In genomic region chr5:175534070-175534932, GRCh38 we compare ENCODE assay signal across 8 cellular contexts. TPM values are rescaled to one million over a fixed set of nuclear protein-coding genes. Genes with fewer than 3 reads are reported as not detected.
DNase-seq lines count a peak whose midpoint lies in the region; ATAC-seq and TF ChIP-seq lines count a peak whose summit lies in the region.

No MANE protein-coding gene starts in this region.

- H3K27ac ChIP-seq in colonic mucosa (no peak overlapping the region), liver (ENCODE audit: low read depth in 1 of 2, low read length in 2 of 2) (no peak overlapping the region)

- ATAC-seq in GM19351 (IDR thresholded peaks at IDR 0.05; ENCODE audit: unreplicated experiment) (peak; percentile 94), HG03442 (IDR thresholded peaks at IDR 0.05; ENCODE audit: unreplicated experiment) (peak; percentile 92)

- H3K4me1 ChIP-seq in colonic mucosa (no peaks in the 10 kb centered on the region), liver (ENCODE audit: control insufficient read depth in 4 of 4, insufficient read depth in 4 of 4, low read length in 3 of 4) (no peaks in the 10 kb centered on the region)

- H3K9ac ChIP-seq in colonic mucosa (ENCODE audit: low read depth in 2 of 2, low read length in 2 of 2) = no peak overlapping the region
- no peak overlapping the region for H3K9ac ChIP-seq in liver (ENCODE audit: low read depth in 1 of 2, low read length in 2 of 2)

- peaks cover 11% of the 10 kb centered on the region for H3K36me3 Mint-ChIP-seq in activated CD4-positive, alpha-beta T cell treated with anti-CD3 and anti-CD28 coated beads, Interleukin-2, amount 10 ng/mL, durations not matched to agents 7 days and 5 days (ENCODE audit: low read depth)

- H3K9me3 ChIP-seq in colonic mucosa (no peaks in the 10 kb centered on the region), liver (ENCODE audit: control insufficient read depth in 4 of 4, low read length in 3 of 4) (no peaks in the 10 kb centered on the region)

- intact Hi-C loops in colonic mucosa (cut with DNase I) = loop anchor here (5.0 kb wide), 1 partner anchor 183 kb away; no protein-coding TSS in a partner anchor

- CTCF ChIA-PET in activated CD4-positive, alpha-beta T cell treated with anti-CD3 and anti-CD28 coated beads, Interleukin-2, amount 10 ng/mL, durations not matched to agents 7 days and 5 days (lab: Charles Lee) = interaction anchor here (0.5 to 4.6 kb wide), 51 partner anchors 8 to 1005 kb away, joined by 3 to 63 read pairs (median 5); no protein-coding TSS in a partner anchor

- no peak overlapping the region for H3K4me3 ChIP-seq in colonic mucosa
- H3K4me3 ChIP-seq in liver (ENCODE audit: low read depth in 1 of 3, low read length in 3 of 3) = no peak overlapping the region

- DNase-seq in C1 segment of cervical spinal cord (lab: John Stamatoyannopoulos, UW) (peak in 13 of 14 donors; percentile 7 to 81 (median 59)), NCI-H526 (lab: John Stamatoyannopoulos, UW) (peak; percentile 5 to 88), colonic mucosa (peak; percentile 63)
- peak; percentile 87 for DNase-seq in activated CD4-positive, alpha-beta T cell treated with anti-CD3 and anti-CD28 coated beads, Interleukin-2, amount 10 ng/mL, durations not matched to agents 7 days and 5 days
- peak; percentile 60 to 81 (median 75) for DNase-seq in stimulated activated CD4-positive, alpha-beta T cell treated with anti-CD3 and anti-CD28 coated beads, TNF-alpha, amount 100 ng/mL, for 1 hour (ENCODE audit: low read depth in 3 of 3, low spot score in 1 of 3)

- H3K36me3 ChIP-seq in colonic mucosa = no peaks in the 10 kb centered on the region
- peaks cover 0 to 11% (median 4%) of the 10 kb centered on the region in 4 donors for H3K36me3 ChIP-seq in liver (ENCODE audit: control insufficient read depth in 4 of 4, insufficient read depth in 3 of 4, low read depth in 1 of 4, low read length in 3 of 4)

- peak; percentile 95 for TF ChIP-seq CTCF in colonic mucosa (IDR thresholded peaks at IDR 0.05)
- peak; percentile 98 for TF ChIP-seq CTCF in liver (IDR thresholded peaks at IDR 0.05; ENCODE audit: low read depth, low read length, missing input control)

- POLR2A ChIA-PET in activated CD4-positive, alpha-beta T cell treated with anti-CD3 and anti-CD28 coated beads, Interleukin-2, amount 10 ng/mL, durations not matched to agents 7 days and 5 days (lab: Charles Lee) = no interaction called here

- peaks cover 45% of the 10 kb centered on the region for H3K4me1 Mint-ChIP-seq in activated CD4-positive, alpha-beta T cell treated with anti-CD3 and anti-CD28 coated beads, Interleukin-2, amount 10 ng/mL, durations not matched to agents 7 days and 5 days

- H3K4me3 Mint-ChIP-seq in activated CD4-positive, alpha-beta T cell treated with anti-CD3 and anti-CD28 coated beads, Interleukin-2, amount 10 ng/mL, durations not matched to agents 7 days and 5 days = no peak overlapping the region

- peak; percentile 91 to 94 for TF ChIP-seq RAD21 in liver (IDR thresholded peaks at IDR 0.05)

- no peaks in the 10 kb centered on the region for H3K9me3 Mint-ChIP-seq in activated CD4-positive, alpha-beta T cell treated with anti-CD3 and anti-CD28 coated beads, Interleukin-2, amount 10 ng/mL, durations not matched to agents 7 days and 5 days

- WGBS in liver = 6% methylated on average over 32 of the region's 32 CpGs

- peak overlapping the region; percentile 46 for H3K27ac Mint-ChIP-seq in activated CD4-positive, alpha-beta T cell treated with anti-CD3 and anti-CD28 coated beads, Interleukin-2, amount 10 ng/mL, durations not matched to agents 7 days and 5 days

- no peaks in the 10 kb centered on the region for H3K27me3 Mint-ChIP-seq in activated CD4-positive, alpha-beta T cell treated with anti-CD3 and anti-CD28 coated beads, Interleukin-2, amount 10 ng/mL, durations not matched to agents 7 days and 5 days

- H3K27me3 ChIP-seq in colonic mucosa = no peaks in the 10 kb centered on the region
- H3K27me3 ChIP-seq in liver (ENCODE audit: control insufficient read depth in 4 of 4, insufficient read depth in 4 of 4, low read length in 3 of 4) = no peaks in the 10 kb centered on the region

TF ChIP-seq in liver, 16 proteins besides CTCF, POLR2A, EP300 and RAD21:
- TF ChIP-seq NR2F2 (IDR thresholded peaks at IDR 0.05) (no peak), JUND (IDR thresholded peaks at IDR 0.05) (no peak), RXRA (IDR thresholded peaks at IDR 0.05) (no peak), HNF4A (conservative IDR thresholded peaks at IDR 0.05) (no peak), GABPA (IDR thresholded peaks at IDR 0.05 in 1 of 2, conservative IDR thresholded peaks at IDR 0.05 in 1 of 2) (no peak), EGR1 (IDR thresholded peaks at IDR 0.05; ENCODE audit: low read depth in 2 of 2) (no peak), YY1 (IDR thresholded peaks at IDR 0.05) (no peak), SP1 (IDR thresholded peaks at IDR 0.05) (no peak), FOXA2 (IDR thresholded peaks at IDR 0.05) (no peak), TAF1 (conservative IDR thresholded peaks at IDR 0.05) (no peak)
- TF ChIP-seq, protein P1, sequence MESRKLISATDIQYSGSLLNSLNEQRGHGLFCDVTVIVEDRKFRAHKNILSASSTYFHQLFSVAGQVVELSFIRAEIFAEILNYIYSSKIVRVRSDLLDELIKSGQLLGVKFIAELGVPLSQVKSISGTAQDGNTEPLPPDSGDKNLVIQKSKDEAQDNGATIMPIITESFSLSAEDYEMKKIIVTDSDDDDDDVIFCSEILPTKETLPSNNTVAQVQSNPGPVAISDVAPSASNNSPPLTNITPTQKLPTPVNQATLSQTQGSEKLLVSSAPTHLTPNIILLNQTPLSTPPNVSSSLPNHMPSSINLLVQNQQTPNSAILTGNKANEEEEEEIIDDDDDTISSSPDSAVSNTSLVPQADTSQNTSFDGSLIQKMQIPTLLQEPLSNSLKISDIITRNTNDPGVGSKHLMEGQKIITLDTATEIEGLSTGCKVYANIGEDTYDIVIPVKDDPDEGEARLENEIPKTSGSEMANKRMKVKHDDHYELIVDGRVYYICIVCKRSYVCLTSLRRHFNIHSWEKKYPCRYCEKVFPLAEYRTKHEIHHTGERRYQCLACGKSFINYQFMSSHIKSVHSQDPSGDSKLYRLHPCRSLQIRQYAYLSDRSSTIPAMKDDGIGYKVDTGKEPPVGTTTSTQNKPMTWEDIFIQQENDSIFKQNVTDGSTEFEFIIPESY (IDR thresholded peaks at IDR 0.05) = no peak
- TF ChIP-seq, protein P2, sequence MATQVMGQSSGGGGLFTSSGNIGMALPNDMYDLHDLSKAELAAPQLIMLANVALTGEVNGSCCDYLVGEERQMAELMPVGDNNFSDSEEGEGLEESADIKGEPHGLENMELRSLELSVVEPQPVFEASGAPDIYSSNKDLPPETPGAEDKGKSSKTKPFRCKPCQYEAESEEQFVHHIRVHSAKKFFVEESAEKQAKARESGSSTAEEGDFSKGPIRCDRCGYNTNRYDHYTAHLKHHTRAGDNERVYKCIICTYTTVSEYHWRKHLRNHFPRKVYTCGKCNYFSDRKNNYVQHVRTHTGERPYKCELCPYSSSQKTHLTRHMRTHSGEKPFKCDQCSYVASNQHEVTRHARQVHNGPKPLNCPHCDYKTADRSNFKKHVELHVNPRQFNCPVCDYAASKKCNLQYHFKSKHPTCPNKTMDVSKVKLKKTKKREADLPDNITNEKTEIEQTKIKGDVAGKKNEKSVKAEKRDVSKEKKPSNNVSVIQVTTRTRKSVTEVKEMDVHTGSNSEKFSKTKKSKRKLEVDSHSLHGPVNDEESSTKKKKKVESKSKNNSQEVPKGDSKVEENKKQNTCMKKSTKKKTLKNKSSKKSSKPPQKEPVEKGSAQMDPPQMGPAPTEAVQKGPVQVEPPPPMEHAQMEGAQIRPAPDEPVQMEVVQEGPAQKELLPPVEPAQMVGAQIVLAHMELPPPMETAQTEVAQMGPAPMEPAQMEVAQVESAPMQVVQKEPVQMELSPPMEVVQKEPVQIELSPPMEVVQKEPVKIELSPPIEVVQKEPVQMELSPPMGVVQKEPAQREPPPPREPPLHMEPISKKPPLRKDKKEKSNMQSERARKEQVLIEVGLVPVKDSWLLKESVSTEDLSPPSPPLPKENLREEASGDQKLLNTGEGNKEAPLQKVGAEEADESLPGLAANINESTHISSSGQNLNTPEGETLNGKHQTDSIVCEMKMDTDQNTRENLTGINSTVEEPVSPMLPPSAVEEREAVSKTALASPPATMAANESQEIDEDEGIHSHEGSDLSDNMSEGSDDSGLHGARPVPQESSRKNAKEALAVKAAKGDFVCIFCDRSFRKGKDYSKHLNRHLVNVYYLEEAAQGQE (IDR thresholded peaks at IDR 0.05) = no peak
- TF ChIP-seq, protein P3, sequence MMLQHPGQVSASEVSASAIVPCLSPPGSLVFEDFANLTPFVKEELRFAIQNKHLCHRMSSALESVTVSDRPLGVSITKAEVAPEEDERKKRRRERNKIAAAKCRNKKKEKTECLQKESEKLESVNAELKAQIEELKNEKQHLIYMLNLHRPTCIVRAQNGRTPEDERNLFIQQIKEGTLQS (IDR thresholded peaks at IDR 0.05) = no peak
- TF ChIP-seq, protein P4, sequence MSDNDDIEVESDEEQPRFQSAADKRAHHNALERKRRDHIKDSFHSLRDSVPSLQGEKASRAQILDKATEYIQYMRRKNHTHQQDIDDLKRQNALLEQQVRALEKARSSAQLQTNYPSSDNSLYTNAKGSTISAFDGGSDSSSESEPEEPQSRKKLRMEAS (IDR thresholded peaks at IDR 0.05) = no peak

RNA-seq across cellular contexts. Expression of gene SFXN1, which starts 55.9 kb away (rescaled TPM):
- total RNA-seq in activated CD4-positive, alpha-beta T cell treated with anti-CD3 and anti-CD28 coated beads, Interleukin-2, amount 10 ng/mL, durations not matched to agents 7 days and 5 days = 100 to 1,000 TPM; 149 to 163 TPM
- total RNA-seq in colonic mucosa = 10 to 100 TPM; 71.9 to 95.7 TPM
- total RNA-seq in liver = 100 to 1,000 TPM in 1 of 2 donors, 10 to 100 TPM in 1; 47.3 to 241 TPM
- 10 to 100 TPM; 51.0 to 56.4 TPM for polyA plus RNA-seq in liver
